Comparison of ENCODE assay signal across 1 cellular context in genomic region chr9:136367296-136368145, GRCh38.
TF ChIP-seq lines count a peak whose summit lies in the region.

No MANE protein-coding gene starts in this region.

TF ChIP-seq in K562, 482 proteins besides CTCF, POLR2A, EP300 and RAD21:
- TF ChIP-seq ARID3A (IDR thresholded peaks at IDR 0.05; ENCODE audit: borderline replicate concordance, low read depth, low read length) (no peak), EWSR1 (IDR thresholded peaks at IDR 0.05; ENCODE audit: borderline replicate concordance, low read depth, partially characterized antibody) (no peak), NFATC3 (IDR thresholded peaks at IDR 0.05) (no peak), ZBTB33 (CRISPR knock-in tag; IDR thresholded peaks at IDR 0.05) (peak; percentile 87), ZBTB7A (IDR thresholded peaks at IDR 0.05; ENCODE audit: borderline replicate concordance, control insufficient read depth, low read depth, low read length) (no peak), HOXB6 (CRISPR knock-in tag; IDR thresholded peaks at IDR 0.05; ENCODE audit: borderline replicate concordance) (no peak), POLR2G (IDR thresholded peaks at IDR 0.05; ENCODE audit: low read depth, low read length) (peak; percentile 75), FIP1L1 (IDR thresholded peaks at IDR 0.05; ENCODE audit: low read depth, low read length, poor library complexity, severe bottlenecking) (peak; percentile 17), SREBF1 (IDR thresholded peaks at IDR 0.05; ENCODE audit: borderline replicate concordance, low read depth, low read length) (no peak), NCOA6 (IDR thresholded peaks at IDR 0.05) (no peak), ZNF280A (IDR thresholded peaks at IDR 0.05; ENCODE audit: low read depth, partially characterized antibody) (no peak), ZNF830 (CRISPR knock-in tag; IDR thresholded peaks at IDR 0.05) (no peak), YBX1 (IDR thresholded peaks at IDR 0.05) (no peak), RBM22 (IDR thresholded peaks at IDR 0.05; ENCODE audit: low read depth, low read length, poor library complexity, severe bottlenecking) (no peak), NCOR1 (IDR thresholded peaks at IDR 0.05) (no peak), ZBTB2 (IDR thresholded peaks at IDR 0.05) (no peak), ETV6 (IDR thresholded peaks at IDR 0.05; ENCODE audit: borderline replicate concordance in 1 of 2, low read depth in 2 of 2, low read length in 1 of 2) (no peak), ETV6 (CRISPR knock-in tag; IDR thresholded peaks at IDR 0.05; ENCODE audit: borderline replicate concordance) (no peak), TFAP4 (CRISPR knock-in tag; IDR thresholded peaks at IDR 0.05; ENCODE audit: borderline replicate concordance) (no peak), HMBOX1 (IDR thresholded peaks at IDR 0.05) (no peak), ZNF217 (CRISPR knock-in tag; IDR thresholded peaks at IDR 0.05) (no peak), RBFOX2 (IDR thresholded peaks at IDR 0.05; ENCODE audit: low read depth, low read length) (peak; percentile 68), JUNB (CRISPR knock-in tag; conservative IDR thresholded peaks at IDR 0.05) (no peak), ARID2 (IDR thresholded peaks at IDR 0.05) (no peak), ZNF318 (IDR thresholded peaks at IDR 0.05; ENCODE audit: borderline replicate concordance in 1 of 2, low read depth in 1 of 2) (no peak), SETDB1 (IDR thresholded peaks at IDR 0.05; ENCODE audit: low read length) (no peak), GTF2A2 (tag; IDR thresholded peaks at IDR 0.05) (no peak), TCF15 (CRISPR knock-in tag; IDR thresholded peaks at IDR 0.05) (no peak), EP400 (IDR thresholded peaks at IDR 0.05) (no peak)
TF ChIP-seq in K562: peak in this region for 4.
